In the genomic region with DNA sequence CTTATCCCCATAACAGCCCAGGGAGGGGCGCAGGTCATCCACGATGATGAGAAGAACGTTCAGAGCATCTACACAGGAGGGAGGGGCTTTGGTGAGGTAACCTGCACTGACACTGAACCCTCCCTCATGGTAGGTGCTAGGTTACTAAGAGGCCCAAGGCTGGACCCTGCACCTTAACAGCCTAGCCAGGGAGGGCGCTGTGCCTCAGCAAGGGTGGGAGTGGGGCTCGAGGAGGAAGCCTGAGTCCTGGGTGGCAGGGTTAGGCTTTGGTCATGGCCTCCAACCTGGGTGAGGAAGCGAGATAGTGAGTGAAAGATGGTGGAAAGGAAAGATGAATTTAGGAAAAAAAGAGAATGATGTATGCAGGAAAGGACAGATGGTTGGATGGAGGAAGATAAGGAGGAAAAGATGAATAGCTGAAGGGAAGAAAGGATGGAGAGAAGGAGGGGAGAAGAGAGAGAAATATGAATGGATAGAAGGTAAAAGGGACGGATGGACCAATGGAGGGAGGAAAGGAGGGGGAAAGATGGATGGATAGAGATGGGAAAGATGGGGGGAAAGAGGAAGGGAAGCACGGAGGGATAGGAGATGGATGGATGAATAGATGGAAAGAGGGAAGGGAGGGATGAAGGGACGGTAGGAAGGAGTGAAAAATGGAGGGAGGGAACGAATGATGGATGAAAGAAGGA, we compare ENCODE assay signal across 9 cellular contexts. TPM values are rescaled to one million over a fixed set of nuclear protein-coding genes. Genes with fewer than 3 reads are reported as not detected.
A peak's percentile ranks its signal among the peaks of the same experiment; 100 is the strongest.
DNase-seq lines count a peak whose midpoint lies in the region; ATAC-seq and TF ChIP-seq lines count a peak whose summit lies in the region.
"Had no signal": no experiment of that assay in that cellular context is flagged by ENCODE, and none has a peak within 500 bp of the region (broad histone marks: within the 10 kb centered on the region; RNA-seq: fewer than 3 reads in every experiment).

No MANE protein-coding gene starts in this region.

- H3K36me3 ChIP-seq in ES-I3 (ENCODE audit: insufficient read depth, low read length): peaks cover 2% of the 10 kb centered on the region; the same call in 1 of the 2 replicates
- peaks cover 18 to 33% of the 10 kb centered on the region in 2 experiments for H3K36me3 ChIP-seq in mesenchymal stem cell (ENCODE audit: control insufficient read depth in 1 of 2, insufficient read depth in 2 of 2, low read depth in 1 of 2, low read length in 2 of 2)

- H3K4me3 Mint-ChIP-seq in activated B cell treated with CpG ODN at 0.5 μM for 24 hours: peak overlapping the region; percentile 89
- H3K4me3 Mint-ChIP-seq in chondrocyte (ENCODE audit: unreplicated experiment): peak overlapping the region; percentile 86
- peak overlapping the region; percentile 99 for H3K4me3 Mint-ChIP-seq in stimulated activated naive CD8-positive, alpha-beta T cell treated with anti-CD3 and anti-CD28 coated beads, Interleukin-15, Interleukin-2, amounts not matched to agents 100 ng/mL and 50 ng/mL, for 24 hours

- H3K4me1 ChIP-seq in ES-I3 (ENCODE audit: insufficient read depth, low read length) (peaks cover 14% of the 10 kb centered on the region; the same call in 1 of the 2 replicates), mesenchymal stem cell (ENCODE audit: control insufficient read depth, insufficient read depth, low read depth, low read length) (peaks cover 4% of the 10 kb centered on the region)

- H2BK120ac ChIP-seq in mesenchymal stem cell (ENCODE audit: low read depth, low read length): no peak overlapping the region

- H4K91ac ChIP-seq in mesenchymal stem cell (ENCODE audit: low read length): no peak overlapping the region

- H3K4ac ChIP-seq in mesenchymal stem cell (ENCODE audit: low read depth in 1 of 2, low read length in 2 of 2): no peak overlapping the region

- peak overlapping the region; percentile 44 for H3K4me2 ChIP-seq in mesenchymal stem cell (ENCODE audit: low read length, poor library complexity, severe bottlenecking)

- H3K9me3 Mint-ChIP-seq in activated B cell treated with CpG ODN at 0.5 μM for 24 hours (no peaks in the 10 kb centered on the region), chondrocyte (ENCODE audit: low read depth) (peaks cover 3% of the 10 kb centered on the region)
- H3K9me3 Mint-ChIP-seq in stimulated activated naive CD8-positive, alpha-beta T cell treated with anti-CD3 and anti-CD28 coated beads, Interleukin-15, Interleukin-2, amounts not matched to agents 100 ng/mL and 50 ng/mL, for 24 hours: no peaks in the 10 kb centered on the region

- POLR2A ChIA-PET in activated B cell treated with CpG ODN at 0.5 μM for 24 hours (lab: Charles Lee): interaction anchor here (1.3 to 3.4 kb wide), 5 partner anchors 23 to 1065 kb away, joined by 4 to 47 read pairs (median 9); partner anchors contain the start of genes EOLA1 and EOLA2

- intact Hi-C loops in activated B cell treated with CpG ODN at 0.5 μM for 24 hours (cut with micrococcal nuclease): loop anchor here (2.0 kb wide), 1 partner anchor 16 kb away; no protein-coding TSS in a partner anchor

- H3K36me3 Mint-ChIP-seq in activated B cell treated with CpG ODN at 0.5 μM for 24 hours (ENCODE audit: low read depth): peaks cover 30% of the 10 kb centered on the region
- H3K36me3 Mint-ChIP-seq in chondrocyte (ENCODE audit: low read depth): peaks cover 4% of the 10 kb centered on the region
- peaks cover 14% of the 10 kb centered on the region for H3K36me3 Mint-ChIP-seq in stimulated activated naive CD8-positive, alpha-beta T cell treated with anti-CD3 and anti-CD28 coated beads, Interleukin-15, Interleukin-2, amounts not matched to agents 100 ng/mL and 50 ng/mL, for 24 hours (ENCODE audit: low read depth)

- no peak overlapping the region for H3K23ac ChIP-seq in mesenchymal stem cell (ENCODE audit: low read length in 2 of 2)

- H3K79me1 ChIP-seq in mesenchymal stem cell (replicated peaks; ENCODE audit: low read length, poor library complexity, severe bottlenecking): peaks cover 2% of the 10 kb centered on the region

- peak overlapping the region in 1 of 2 experiments; percentile 59 for H3K14ac ChIP-seq in mesenchymal stem cell (ENCODE audit: low read length in 2 of 2)

- H3K4me3 ChIP-seq in mesenchymal stem cell (ENCODE audit: insufficient read depth in 1 of 2, low read depth in 1 of 2, low read length in 2 of 2): peak overlapping the region; percentile 79 to 88

- peak overlapping the region; percentile 21 to 84 for H2BK12ac ChIP-seq in mesenchymal stem cell (ENCODE audit: low read length in 2 of 2)

- CTCF ChIA-PET in activated B cell treated with CpG ODN at 0.5 μM for 24 hours (lab: Charles Lee): no interaction called here

- peak overlapping the region; percentile 75 for H3K9ac ChIP-seq in ES-I3 (ENCODE audit: low read depth, low read length)
- H3K9ac ChIP-seq in mesenchymal stem cell (ENCODE audit: low read length): peak overlapping the region; percentile 96

- peaks cover 14% of the 10 kb centered on the region for H3K4me1 Mint-ChIP-seq in activated B cell treated with CpG ODN at 0.5 μM for 24 hours
- peaks cover 9% of the 10 kb centered on the region for H3K4me1 Mint-ChIP-seq in chondrocyte (ENCODE audit: low read depth)
- H3K4me1 Mint-ChIP-seq in stimulated activated naive CD8-positive, alpha-beta T cell treated with anti-CD3 and anti-CD28 coated beads, Interleukin-15, Interleukin-2, amounts not matched to agents 100 ng/mL and 50 ng/mL, for 24 hours (ENCODE audit: low read depth): peaks cover 41% of the 10 kb centered on the region

- peak overlapping the region; percentile 53 for H3K27ac ChIP-seq in mesenchymal stem cell (ENCODE audit: low read length, poor library complexity, severe bottlenecking)

- TF ChIP-seq CTCF in activated B cell treated with CpG ODN at 0.5 μM for 24 hours (IDR thresholded peaks at IDR 0.05) (no peak), chondrocyte (IDR thresholded peaks at IDR 0.05) (peak; percentile 59)

- no peak overlapping the region for H2AFZ ChIP-seq in mesenchymal stem cell (ENCODE audit: low read depth, low read length)

- H3K27me3 Mint-ChIP-seq in activated B cell treated with CpG ODN at 0.5 μM for 24 hours (no peaks in the 10 kb centered on the region), chondrocyte (ENCODE audit: low read depth) (no peaks in the 10 kb centered on the region)
- H3K27me3 Mint-ChIP-seq in stimulated activated naive CD8-positive, alpha-beta T cell treated with anti-CD3 and anti-CD28 coated beads, Interleukin-15, Interleukin-2, amounts not matched to agents 100 ng/mL and 50 ng/mL, for 24 hours: no peaks in the 10 kb centered on the region

- peak; percentile 24 for DNase-seq in LHCN-M2 (ENCODE audit: low read depth)
- peak; percentile 40 for DNase-seq in activated B cell treated with CpG ODN at 0.5 μM for 24 hours
- DNase-seq in chondrocyte (ENCODE audit: low spot score): no peak
- peak; percentile 46 for DNase-seq in mesenchymal stem cell
- DNase-seq in GDM1 (lab: John Stamatoyannopoulos, UW): no peak

- H2BK15ac ChIP-seq in mesenchymal stem cell (ENCODE audit: low read depth, poor library complexity, severe bottlenecking): no peak overlapping the region

- peak overlapping the region; percentile 96 for H3K27ac Mint-ChIP-seq in activated B cell treated with CpG ODN at 0.5 μM for 24 hours
- peak overlapping the region; percentile 89 for H3K27ac Mint-ChIP-seq in chondrocyte (ENCODE audit: unreplicated experiment)
- H3K27ac Mint-ChIP-seq in stimulated activated naive CD8-positive, alpha-beta T cell treated with anti-CD3 and anti-CD28 coated beads, Interleukin-15, Interleukin-2, amounts not matched to agents 100 ng/mL and 50 ng/mL, for 24 hours: peak overlapping the region; percentile 100

- H3K9me3 ChIP-seq in ES-I3 (ENCODE audit: control insufficient read depth, insufficient read depth, low read length) (no peaks in the 10 kb centered on the region), mesenchymal stem cell (ENCODE audit: control insufficient read depth, low read length) (no peaks in the 10 kb centered on the region)

- H2AK5ac ChIP-seq in mesenchymal stem cell (ENCODE audit: low read length, severe bottlenecking): peak overlapping the region; percentile 9

- WGBS in mesenchymal stem cell: 56% methylated on average over 10 of the region's 10 CpGs

- H4K8ac ChIP-seq in mesenchymal stem cell (ENCODE audit: low read length): no peak overlapping the region

- H2BK5ac ChIP-seq in mesenchymal stem cell (ENCODE audit: low read depth, low read length, poor library complexity, severe bottlenecking): no peak overlapping the region

- H3K18ac ChIP-seq in mesenchymal stem cell (ENCODE audit: low read depth in 1 of 2, low read length in 2 of 2): peak overlapping the region in 1 of 2 experiments; percentile 85

- ATAC-seq in GM21619 (IDR thresholded peaks at IDR 0.05; ENCODE audit: unreplicated experiment) (peak; percentile 41), activated B cell treated with CpG ODN at 0.5 μM for 24 hours (ENCODE audit: low read depth) (peak; percentile 47)

- H3K27me3 ChIP-seq in mesenchymal stem cell (ENCODE audit: control insufficient read depth in 1 of 2, insufficient read depth in 1 of 2, low read length in 2 of 2): peaks cover 0 to 29% of the 10 kb centered on the region in 2 experiments

RNA-seq across cellular contexts. Expression of gene IDS, which starts 0.7 kb away (rescaled TPM):
- total RNA-seq in LHCN-M2 (2014; rRNA removed) (54.4 and 60.5 TPM in 2 replicates), activated B cell treated with CpG ODN at 0.5 μM for 24 hours (88.4 and 99.1 TPM in 2 replicates), chondrocyte (93.5 to 98.5 TPM (median 94.1 TPM) in 3 replicates)
- polyA plus RNA-seq in LHCN-M2 (2012): 32.4 TPM
- polyA plus RNA-seq in mesenchymal stem cell (2013, experiment 1 of 2): 65.0 TPM
- polyA plus RNA-seq in mesenchymal stem cell (2013, experiment 2 of 2): 67.1 TPM

RNA-seq across cellular contexts. Expression of gene EOLA1, which starts 36.4 kb away (rescaled TPM):
- total RNA-seq in LHCN-M2 (2014; rRNA removed): 8.7 and 19.0 TPM in 2 replicates
- 17.1 TPM for polyA plus RNA-seq in LHCN-M2 (2012)
- 22.8 and 29.4 TPM in 2 replicates for total RNA-seq in activated B cell treated with CpG ODN at 0.5 μM for 24 hours
- 14.7 to 18.9 TPM (median 17.8 TPM) in 3 replicates for total RNA-seq in chondrocyte
- 9.4 TPM for polyA plus RNA-seq in mesenchymal stem cell (2013, experiment 1 of 2)
- 8.4 TPM for polyA plus RNA-seq in mesenchymal stem cell (2013, experiment 2 of 2)

RNA-seq across cellular contexts. Expression of gene HSFX3, which starts 45.4 kb away (rescaled TPM):
- not detected in 2 replicates for total RNA-seq in LHCN-M2 (2014; rRNA removed)
- not detected for polyA plus RNA-seq in LHCN-M2 (2012)
- not detected in 2 replicates for total RNA-seq in activated B cell treated with CpG ODN at 0.5 μM for 24 hours
- not detected in 3 replicates for total RNA-seq in chondrocyte
- polyA plus RNA-seq in mesenchymal stem cell (2013, experiment 1 of 2): not detected
- not detected for polyA plus RNA-seq in mesenchymal stem cell (2013, experiment 2 of 2)
- total RNA-seq: glomerular endothelial cell had no signal

Comparison
In these comparisons a context has a peak if more than half of its experiments do, and no peak if none do; other contexts are left out.
1. DNase-seq: peak in LHCN-M2 (single experiment), activated B cell treated with CpG ODN at 0.5 μM for 24 hours (single experiment) and mesenchymal stem cell (single experiment); none in chondrocyte (single experiment) and GDM1 (single experiment).
2. Peak in every context shown above with its lines, with median percentiles within 50 percentile points of each other: H3K27ac Mint-ChIP-seq and H3K4me3 Mint-ChIP-seq.